8 cellular contexts compared by ENCODE assay signal in genomic region chr2:162221064-162221463, GRCh38. TPM values are rescaled to one million over a fixed set of nuclear protein-coding genes. Genes with fewer than 3 reads are reported as not detected.
DNase-seq lines count a peak whose midpoint lies in the region; FAIRE-seq and TF ChIP-seq lines count a peak whose summit lies in the region.

No MANE protein-coding gene starts in this region.

- H3K4me3 ChIP-seq in GM12865 (ENCODE audit: low read depth, low read length) (no peak overlapping the region), WERI-Rb-1 (ENCODE audit: low read depth, low read length) (no peak overlapping the region), bronchial epithelial cell (ENCODE audit: low read depth, low read length) (no peak overlapping the region)

- H3K27me3 ChIP-seq in WERI-Rb-1 (ENCODE audit: insufficient read depth, low read depth, severe bottlenecking) (no peaks in the 10 kb centered on the region), bronchial epithelial cell (ENCODE audit: control insufficient read depth, insufficient read depth, low read length) (no peaks in the 10 kb centered on the region)

- H3K27ac ChIP-seq in WERI-Rb-1, result no peak overlapping the region

- DNase-seq in GM12865 (ENCODE audit: low read depth) (peak; percentile 68), GOT3 (lab: John Stamatoyannopoulos, UW) (peak; percentile 9), WERI-Rb-1 (peak; percentile 53), bronchial epithelial cell (ENCODE audit: low read depth) (peak; percentile 54), kidney tubule cell (ENCODE audit: low spot score) (peak; percentile 66), NCI-H1694 (lab: John Stamatoyannopoulos, UW) (no peak)
- DNase-seq in stimulated activated CD4-positive, alpha-beta T cell treated with anti-CD3 and anti-CD28 coated beads, TNF-alpha, amount 100 ng/mL, for 24 hours (ENCODE audit: low read depth in 3 of 3), result peak; percentile 22 to 53 (median 39)

- TF ChIP-seq CTCF in GM12865 (IDR thresholded peaks at IDR 0.05; ENCODE audit: insufficient read depth, low read depth, low read length, missing control alignments), result peak; percentile 93
- peak; percentile 79 for TF ChIP-seq CTCF in LNCAP (IDR thresholded peaks at IDR 0.05)
- peak; percentile 87 for TF ChIP-seq CTCF in WERI-Rb-1 (IDR thresholded peaks at IDR 0.05; ENCODE audit: low read depth, low read length)
- TF ChIP-seq CTCF in bronchial epithelial cell (IDR thresholded peaks at IDR 0.05; ENCODE audit: insufficient read depth, low read length, severe bottlenecking), result peak; percentile 93

- H3K9me3 ChIP-seq in WERI-Rb-1 (ENCODE audit: severe bottlenecking), result no peaks in the 10 kb centered on the region

- FAIRE-seq in bronchial epithelial cell (lab: Jason Lieb, UNC), result no peak

- H3K36me3 ChIP-seq in WERI-Rb-1, result no peaks in the 10 kb centered on the region
- H3K36me3 ChIP-seq in bronchial epithelial cell (ENCODE audit: control insufficient read depth, insufficient read depth, low read length), result no peaks in the 10 kb centered on the region

RNA-seq across cellular contexts. Expression of gene FAP, which starts 22.2 kb away (rescaled TPM):
- total RNA-seq in bronchial epithelial cell, result 0.26 and 1.1 TPM in 2 replicates
